Comparison of ENCODE assay signal across 1 cellular context in the genomic region with DNA sequence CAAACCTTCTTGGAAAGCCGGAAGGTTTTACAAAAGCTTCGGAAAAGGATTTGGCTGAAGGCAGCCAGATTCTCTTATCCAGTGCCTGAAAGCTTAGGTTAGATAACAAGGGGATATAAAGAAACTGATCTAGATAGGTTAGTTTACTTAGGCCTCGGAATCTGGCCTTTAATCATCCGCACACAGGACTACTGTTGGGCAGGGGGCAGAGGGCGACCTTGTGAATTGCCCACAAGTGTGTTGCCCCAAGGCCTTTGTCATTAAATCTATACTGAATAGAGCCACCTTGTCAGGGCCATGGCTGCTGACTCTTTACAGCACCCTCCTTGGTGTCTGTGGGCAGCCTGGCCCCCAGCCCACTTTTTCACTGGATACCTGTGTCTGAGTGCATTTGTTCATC.
TF ChIP-seq lines count a peak whose summit lies in the region.

No MANE protein-coding gene starts in this region.

TF ChIP-seq in HepG2, 621 proteins besides CTCF, POLR2A, EP300 and RAD21 (continued from another document):
- TF ChIP-seq, protein P1, sequence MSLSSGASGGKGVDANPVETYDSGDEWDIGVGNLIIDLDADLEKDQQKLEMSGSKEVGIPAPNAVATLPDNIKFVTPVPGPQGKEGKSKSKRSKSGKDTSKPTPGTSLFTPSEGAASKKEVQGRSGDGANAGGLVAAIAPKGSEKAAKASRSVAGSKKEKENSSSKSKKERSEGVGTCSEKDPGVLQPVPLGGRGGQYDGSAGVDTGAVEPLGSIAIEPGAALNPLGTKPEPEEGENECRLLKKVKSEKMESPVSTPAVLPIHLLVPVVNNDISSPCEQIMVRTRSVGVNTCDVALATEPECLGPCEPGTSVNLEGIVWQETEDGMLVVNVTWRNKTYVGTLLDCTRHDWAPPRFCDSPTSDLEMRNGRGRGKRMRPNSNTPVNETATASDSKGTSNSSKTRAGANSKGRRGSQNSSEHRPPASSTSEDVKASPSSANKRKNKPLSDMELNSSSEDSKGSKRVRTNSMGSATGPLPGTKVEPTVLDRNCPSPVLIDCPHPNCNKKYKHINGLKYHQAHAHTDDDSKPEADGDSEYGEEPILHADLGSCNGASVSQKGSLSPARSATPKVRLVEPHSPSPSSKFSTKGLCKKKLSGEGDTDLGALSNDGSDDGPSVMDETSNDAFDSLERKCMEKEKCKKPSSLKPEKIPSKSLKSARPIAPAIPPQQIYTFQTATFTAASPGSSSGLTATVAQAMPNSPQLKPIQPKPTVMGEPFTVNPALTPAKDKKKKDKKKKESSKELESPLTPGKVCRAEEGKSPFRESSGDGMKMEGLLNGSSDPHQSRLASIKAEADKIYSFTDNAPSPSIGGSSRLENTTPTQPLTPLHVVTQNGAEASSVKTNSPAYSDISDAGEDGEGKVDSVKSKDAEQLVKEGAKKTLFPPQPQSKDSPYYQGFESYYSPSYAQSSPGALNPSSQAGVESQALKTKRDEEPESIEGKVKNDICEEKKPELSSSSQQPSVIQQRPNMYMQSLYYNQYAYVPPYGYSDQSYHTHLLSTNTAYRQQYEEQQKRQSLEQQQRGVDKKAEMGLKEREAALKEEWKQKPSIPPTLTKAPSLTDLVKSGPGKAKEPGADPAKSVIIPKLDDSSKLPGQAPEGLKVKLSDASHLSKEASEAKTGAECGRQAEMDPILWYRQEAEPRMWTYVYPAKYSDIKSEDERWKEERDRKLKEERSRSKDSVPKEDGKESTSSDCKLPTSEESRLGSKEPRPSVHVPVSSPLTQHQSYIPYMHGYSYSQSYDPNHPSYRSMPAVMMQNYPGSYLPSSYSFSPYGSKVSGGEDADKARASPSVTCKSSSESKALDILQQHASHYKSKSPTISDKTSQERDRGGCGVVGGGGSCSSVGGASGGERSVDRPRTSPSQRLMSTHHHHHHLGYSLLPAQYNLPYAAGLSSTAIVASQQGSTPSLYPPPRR (CRISPR knock-in tag; IDR thresholded peaks at IDR 0.05; ENCODE audit: borderline replicate concordance), result peak; percentile 31; the same call in 1 of the 2 replicates
- TF ChIP-seq ATAD3A (CRISPR knock-in tag; IDR thresholded peaks at IDR 0.05) (no peak), ELF1 (CRISPR knock-in tag; IDR thresholded peaks at IDR 0.05) (no peak), ZNF777 (CRISPR knock-in tag; IDR thresholded peaks at IDR 0.05) (no peak)
- TF ChIP-seq, protein P2, sequence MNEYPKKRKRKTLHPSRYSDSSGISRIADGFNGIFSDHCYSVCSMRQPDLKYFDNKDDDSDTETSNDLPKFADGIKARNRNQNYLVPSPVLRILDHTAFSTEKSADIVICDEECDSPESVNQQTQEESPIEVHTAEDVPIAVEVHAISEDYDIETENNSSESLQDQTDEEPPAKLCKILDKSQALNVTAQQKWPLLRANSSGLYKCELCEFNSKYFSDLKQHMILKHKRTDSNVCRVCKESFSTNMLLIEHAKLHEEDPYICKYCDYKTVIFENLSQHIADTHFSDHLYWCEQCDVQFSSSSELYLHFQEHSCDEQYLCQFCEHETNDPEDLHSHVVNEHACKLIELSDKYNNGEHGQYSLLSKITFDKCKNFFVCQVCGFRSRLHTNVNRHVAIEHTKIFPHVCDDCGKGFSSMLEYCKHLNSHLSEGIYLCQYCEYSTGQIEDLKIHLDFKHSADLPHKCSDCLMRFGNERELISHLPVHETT (CRISPR knock-in tag; conservative IDR thresholded peaks at IDR 0.05), result no peak
TF ChIP-seq in HepG2: peak in this region for 12.
